22 cellular contexts compared by ENCODE assay signal in genomic region chr9:72542917-72543316, GRCh38. TPM values are rescaled to one million over a fixed set of nuclear protein-coding genes. Genes with fewer than 3 reads are reported as not detected.
DNase-seq lines count a peak whose midpoint lies in the region; ATAC-seq and TF ChIP-seq lines count a peak whose summit lies in the region.
"Had no signal": no experiment of that assay in that cellular context is flagged by ENCODE, and none has a peak within 500 bp of the region (broad histone marks: within the 10 kb centered on the region; RNA-seq: fewer than 3 reads in every experiment).

No MANE protein-coding gene starts in this region.

- H3K4me1 Mint-ChIP-seq in activated CD8-positive, alpha-beta T cell treated with anti-CD3 and anti-CD28 coated beads for 36 hours (ENCODE audit: low read depth): peaks cover 20% of the 10 kb centered on the region
- H3K4me1 Mint-ChIP-seq in activated CD8-positive, alpha-beta T cell treated with anti-CD3 and anti-CD28 coated beads, Interleukin-2, amount 10 ng/mL, durations not matched to agents 7 days and 5 days (ENCODE audit: low read depth): peaks cover 13% of the 10 kb centered on the region

- WGBS in smooth muscle cell (ENCODE audit: low lambda C conversion rate): 77% methylated on average over 1 of the region's 1 CpG

- H3K9ac ChIP-seq in smooth muscle cell (ENCODE audit: low read depth): no peak overlapping the region

- CTCF ChIA-PET in activated CD8-positive, alpha-beta T cell treated with anti-CD3 and anti-CD28 coated beads for 36 hours (lab: Charles Lee): interaction anchor here (1.3 kb wide), 1 partner anchor 177 kb away, joined by 3 read pairs; no protein-coding TSS in a partner anchor
- CTCF ChIA-PET in activated CD8-positive, alpha-beta T cell treated with anti-CD3 and anti-CD28 coated beads, Interleukin-2, amount 10 ng/mL, durations not matched to agents 7 days and 5 days (lab: Charles Lee): no interaction called here
- CTCF ChIA-PET in RWPE1 (lab: Yijun Ruan, JAX): interaction anchor here (0.6 to 0.7 kb wide), 2 partner anchors 11 to 46 kb away, joined by 4 to 6 read pairs; no protein-coding TSS in a partner anchor

- no peak overlapping the region for H3K4me3 Mint-ChIP-seq in activated CD8-positive, alpha-beta T cell treated with anti-CD3 and anti-CD28 coated beads for 36 hours
- no peak overlapping the region for H3K4me3 Mint-ChIP-seq in activated CD8-positive, alpha-beta T cell treated with anti-CD3 and anti-CD28 coated beads, Interleukin-2, amount 10 ng/mL, durations not matched to agents 7 days and 5 days
- H3K4me3 Mint-ChIP-seq: activated T-cell treated with anti-CD3 and anti-CD28 coated beads, Interleukin-2, amount 50 U/mL, for 72 hours; CD8-positive, alpha-beta T cell had no signal

- no peaks in the 10 kb centered on the region for H3K9me3 ChIP-seq in smooth muscle cell (replicated peaks; ENCODE audit: low read depth)
- H3K9me3 ChIP-seq: neutrophil, uterus had no signal

- H3K4me1 ChIP-seq in smooth muscle cell (ENCODE audit: low read depth): peaks cover 6% of the 10 kb centered on the region
- H3K4me1 ChIP-seq: uterus had no signal

- H3F3A ChIP-seq in smooth muscle cell (ENCODE audit: low read depth): no peaks in the 10 kb centered on the region

- H3K79me2 ChIP-seq in smooth muscle cell (ENCODE audit: low read depth): no peaks in the 10 kb centered on the region

- intact Hi-C loops in activated CD8-positive, alpha-beta T cell treated with anti-CD3 and anti-CD28 coated beads for 36 hours (cut with micrococcal nuclease): no loop called here

- no peaks in the 10 kb centered on the region for H3K27me3 Mint-ChIP-seq in activated CD8-positive, alpha-beta T cell treated with anti-CD3 and anti-CD28 coated beads for 36 hours
- H3K27me3 Mint-ChIP-seq in activated CD8-positive, alpha-beta T cell treated with anti-CD3 and anti-CD28 coated beads, Interleukin-2, amount 10 ng/mL, durations not matched to agents 7 days and 5 days (ENCODE audit: low read depth): no peaks in the 10 kb centered on the region

- no peak for DNase-seq in activated CD8-positive, alpha-beta T cell treated with anti-CD3 and anti-CD28 coated beads for 36 hours
- no peak for DNase-seq in activated CD8-positive, alpha-beta T cell treated with anti-CD3 and anti-CD28 coated beads, Interleukin-2, amount 10 ng/mL, durations not matched to agents 7 days and 5 days
- no peak for DNase-seq in RWPE1 (ENCODE audit: low spot score)
- peak; percentile 54 for DNase-seq in choroid plexus epithelial cell (ENCODE audit: low read depth)
- no peak for DNase-seq in smooth muscle cell (lab: John Stamatoyannopoulos, UW; ENCODE audit: unreplicated experiment)
- DNase-seq in DMS79 treated with DMSO at 0.1 percent for 48 hours (lab: John Stamatoyannopoulos, UW): no peak
- DNase-seq in RPMI8226: no peak
- no peak for DNase-seq in kidney glomerular epithelial cell (lab: John Stamatoyannopoulos, UW)
- DNase-seq: activated T-cell treated with anti-CD3 and anti-CD28 coated beads, Interleukin-2, amount 50 U/mL, for 72 hours; CD8-positive, alpha-beta T cell; dorsolateral prefrontal cortex; MM.1S; NCI-H1694 treated with DMSO at 0.1 percent for 48 hours; stimulated activated CD4-positive, alpha-beta T cell treated with anti-CD3 and anti-CD28 coated beads, Interleukin-12 subunit alpha, Interleukin-12 subunit beta, amount 100 ng/mL, for 4 hours; stimulated activated CD8-positive, alpha-beta memory T cell treated with anti-CD3 and anti-CD28 coated beads, Interleukin-4, amount 100 ng/mL, for 48 hours; substantia nigra; SW 1271; uterus had no signal

- no peaks in the 10 kb centered on the region for H3K27me3 ChIP-seq in smooth muscle cell (ENCODE audit: low read depth)
- H3K27me3 ChIP-seq: dorsolateral prefrontal cortex, neutrophil, uterus had no signal

- no peak for TF ChIP-seq CTCF in activated CD8-positive, alpha-beta T cell treated with anti-CD3 and anti-CD28 coated beads for 36 hours (IDR thresholded peaks at IDR 0.05)
- TF ChIP-seq CTCF in RWPE1 (conservative IDR thresholded peaks at IDR 0.05; ENCODE audit: low read depth): no peak
- no peak for TF ChIP-seq CTCF in choroid plexus epithelial cell (conservative IDR thresholded peaks at IDR 0.05; ENCODE audit: low read depth, low read length)
- TF ChIP-seq CTCF in smooth muscle cell (IDR thresholded peaks at IDR 0.05; ENCODE audit: borderline replicate concordance, insufficient read depth, poor library complexity, severe bottlenecking): no peak

- H3K4me3 ChIP-seq in choroid plexus epithelial cell (ENCODE audit: low read depth, low read length) (no peak overlapping the region), smooth muscle cell (no peak overlapping the region)
- H3K4me3 ChIP-seq: dorsolateral prefrontal cortex, uterus had no signal

- no peaks in the 10 kb centered on the region for H3K36me3 Mint-ChIP-seq in activated CD8-positive, alpha-beta T cell treated with anti-CD3 and anti-CD28 coated beads for 36 hours (ENCODE audit: low read depth)
- no peaks in the 10 kb centered on the region for H3K36me3 Mint-ChIP-seq in activated CD8-positive, alpha-beta T cell treated with anti-CD3 and anti-CD28 coated beads, Interleukin-2, amount 10 ng/mL, durations not matched to agents 7 days and 5 days (ENCODE audit: low read depth)
- H3K36me3 Mint-ChIP-seq: CD8-positive, alpha-beta T cell had no signal

- no peak overlapping the region for H2AFZ ChIP-seq in smooth muscle cell (ENCODE audit: low read depth)

- H4K20me1 ChIP-seq in smooth muscle cell (ENCODE audit: low read depth): no peaks in the 10 kb centered on the region

- H3K27ac Mint-ChIP-seq in activated CD8-positive, alpha-beta T cell treated with anti-CD3 and anti-CD28 coated beads for 36 hours: peak overlapping the region; percentile 31
- no peak overlapping the region for H3K27ac Mint-ChIP-seq in activated CD8-positive, alpha-beta T cell treated with anti-CD3 and anti-CD28 coated beads, Interleukin-2, amount 10 ng/mL, durations not matched to agents 7 days and 5 days
- H3K27ac Mint-ChIP-seq: activated T-cell treated with anti-CD3 and anti-CD28 coated beads, Interleukin-2, amount 50 U/mL, for 72 hours; CD8-positive, alpha-beta T cell had no signal

- POLR2A ChIA-PET in activated CD8-positive, alpha-beta T cell treated with anti-CD3 and anti-CD28 coated beads for 36 hours (lab: Charles Lee): interaction anchor here (1.2 kb wide), 1 partner anchor 9 kb away, joined by 3 read pairs; no protein-coding TSS in a partner anchor
- POLR2A ChIA-PET in activated CD8-positive, alpha-beta T cell treated with anti-CD3 and anti-CD28 coated beads, Interleukin-2, amount 10 ng/mL, durations not matched to agents 7 days and 5 days (lab: Charles Lee): no interaction called here
- POLR2A ChIA-PET in RWPE1 (lab: Yijun Ruan, JAX; ENCODE audit: low non-redundant PET): interaction anchor here (1.0 kb wide), 1 partner anchor 178 kb away, joined by 8 read pairs; the partner anchor contains the start of gene ZFAND5

- H3K9me3 Mint-ChIP-seq in activated CD8-positive, alpha-beta T cell treated with anti-CD3 and anti-CD28 coated beads for 36 hours: peaks cover 2% of the 10 kb centered on the region
- H3K9me3 Mint-ChIP-seq in activated CD8-positive, alpha-beta T cell treated with anti-CD3 and anti-CD28 coated beads, Interleukin-2, amount 10 ng/mL, durations not matched to agents 7 days and 5 days (ENCODE audit: insufficient read depth): no peaks in the 10 kb centered on the region
- H3K9me3 Mint-ChIP-seq: CD8-positive, alpha-beta T cell had no signal

- H3K27ac ChIP-seq in RWPE1: peak overlapping the region; percentile 82
- H3K27ac ChIP-seq in smooth muscle cell (ENCODE audit: low read depth): peak overlapping the region; percentile 76
- H3K27ac ChIP-seq: dorsolateral prefrontal cortex, neutrophil, uterus had no signal

- no peak for ATAC-seq in activated CD8-positive, alpha-beta T cell treated with anti-CD3 and anti-CD28 coated beads for 36 hours
- no peak for ATAC-seq in activated CD8-positive, alpha-beta T cell treated with anti-CD3 and anti-CD28 coated beads, Interleukin-2, amount 10 ng/mL, durations not matched to agents 7 days and 5 days
- ATAC-seq: CD8-positive, alpha-beta T cell had no signal

- no peak overlapping the region for H3K4me2 ChIP-seq in smooth muscle cell

- no peaks in the 10 kb centered on the region for H3K36me3 ChIP-seq in smooth muscle cell (ENCODE audit: low read depth)
- H3K36me3 ChIP-seq: neutrophil, uterus had no signal

RNA-seq across cellular contexts. Expression of gene TMC1, which starts 21.5 kb away (rescaled TPM):
- total RNA-seq in activated CD8-positive, alpha-beta T cell treated with anti-CD3 and anti-CD28 coated beads for 36 hours: under 1 TPM in 1 of 2 experiments, not detected in 1; 0.38 TPM
- total RNA-seq in activated CD8-positive, alpha-beta T cell treated with anti-CD3 and anti-CD28 coated beads, Interleukin-2, amount 10 ng/mL, durations not matched to agents 7 days and 5 days: not detected
- 0.09 TPM in 1 of 2 replicates, not detected in the other for total RNA-seq in smooth muscle cell
- not detected in 2 replicates for polyA plus RNA-seq in smooth muscle cell
- total RNA-seq: CD8-positive, alpha-beta T cell; epithelial cell of proximal tubule; liver; mucosa of gallbladder had no signal
